9 cellular contexts compared by ENCODE assay signal in genomic region chr1:45929257-45929687, GRCh38.
DNase-seq lines count a peak whose midpoint lies in the region; ATAC-seq, FAIRE-seq and TF ChIP-seq lines count a peak whose summit lies in the region.
"Had no signal": no experiment of that assay in that cellular context is flagged by ENCODE, and none has a peak within 500 bp of the region (broad histone marks: within the 10 kb centered on the region; RNA-seq: fewer than 3 reads in every experiment).

No MANE protein-coding gene starts in this region.

- no peaks in the 10 kb centered on the region for H3K27me3 Mint-ChIP-seq in endothelial cell (ENCODE audit: unreplicated experiment)

- H3K4me3 ChIP-seq in Karpas-422 (ENCODE audit: low read length) = no peak overlapping the region
- H3K4me3 ChIP-seq in adrenal gland = no peak overlapping the region
- H3K4me3 ChIP-seq in keratinocyte (ENCODE audit: control insufficient read depth in 2 of 3, extremely low read depth in 1 of 3, insufficient read depth in 2 of 3, low read depth in 1 of 3, low read length in 3 of 3) = no peak overlapping the region
- no peak overlapping the region for H3K4me3 ChIP-seq in small intestine (ENCODE audit: low read depth in 1 of 2, low read length in 2 of 2)

- H3K9me3 ChIP-seq in Karpas-422 (ENCODE audit: low read length) (no peaks in the 10 kb centered on the region), adrenal gland (replicated peaks in 1 of 3) (no peaks in the 10 kb centered on the region), keratinocyte (ENCODE audit: control insufficient read depth, low read depth, low read length) (no peaks in the 10 kb centered on the region), small intestine (ENCODE audit: control insufficient read depth, low read depth) (no peaks in the 10 kb centered on the region)

- H3K4me3 Mint-ChIP-seq in endothelial cell (ENCODE audit: unreplicated experiment) = no peak overlapping the region

- peaks cover 29% of the 10 kb centered on the region for H3K4me1 Mint-ChIP-seq in endothelial cell (ENCODE audit: unreplicated experiment)

- H3K36me3 Mint-ChIP-seq in endothelial cell (ENCODE audit: low read depth, unreplicated experiment) = no peaks in the 10 kb centered on the region

- H3K27ac ChIP-seq in Karpas-422 (ENCODE audit: low read length) = peak overlapping the region; percentile 56
- H3K27ac ChIP-seq in adrenal gland = peak overlapping the region in 1 of 5 donors; percentile 31
- H3K27ac ChIP-seq in keratinocyte (ENCODE audit: control insufficient read depth, insufficient read depth, low read length) = no peak overlapping the region
- H3K27ac ChIP-seq in small intestine (ENCODE audit: low read depth in 1 of 2, low read length in 1 of 2) = peak overlapping the region in 1 of 2 donors; percentile 66
- H3K27ac ChIP-seq: parathyroid adenoma had no signal

- DNase-seq in COR-L47 (lab: John Stamatoyannopoulos, UW) (peak; percentile 61), Karpas-422 (no peak), adrenal gland (peak in 4 of 7 donors; percentile 20 to 34 (median 32)), keratinocyte (ENCODE audit: low read depth, low spot score) (no peak), endothelial cell (ENCODE audit: low spot score) (no peak), small intestine (no peak)
- DNase-seq in activated effector memory CD4-positive, alpha-beta T cell treated with anti-CD3 and anti-CD28 coated beads, Interleukin-2, amount 50 U/mL, for 16 hours = no peak

- H3K79me2 ChIP-seq in Karpas-422 (ENCODE audit: low read length) (peaks cover 95% of the 10 kb centered on the region), keratinocyte (ENCODE audit: control insufficient read depth, insufficient read depth, low read length) (no peaks in the 10 kb centered on the region)
- H3K79me2 ChIP-seq: parathyroid adenoma had no signal

- 8 to 47% (median 15%) methylated on average over 2 of the region's 2 CpGs for WGBS in adrenal gland, 4 donors
- 28 to 32% (median 30%) methylated on average over 2 of the region's 2 CpGs for WGBS in small intestine, 3 donors

- TF ChIP-seq CTCF in adrenal gland (IDR thresholded peaks at IDR 0.05) (no peak), keratinocyte (optimal IDR thresholded peaks at IDR 0.05 in 1 of 3, IDR thresholded peaks at IDR 0.05 in 1 of 3, conservative IDR thresholded peaks at IDR 0.05 in 1 of 3; ENCODE audit: extremely low read depth in 1 of 3, insufficient read depth in 2 of 3, low read length in 3 of 3) (no peak), endothelial cell (IDR thresholded peaks at IDR 0.05; ENCODE audit: unreplicated experiment) (no peak)

- H3K4me1 ChIP-seq in Karpas-422 (ENCODE audit: low read length) (peaks cover 44% of the 10 kb centered on the region), adrenal gland (replicated peaks in 1 of 2) (peaks cover 0 to 9% of the 10 kb centered on the region in 2 donors), keratinocyte (ENCODE audit: control insufficient read depth, extremely low read depth, insufficient read depth, low read length) (peaks cover 6% of the 10 kb centered on the region), small intestine (ENCODE audit: control insufficient read depth in 2 of 2, insufficient read depth in 1 of 2, low read depth in 1 of 2, low read length in 1 of 2) (peaks cover 6 to 8% of the 10 kb centered on the region in 2 donors)
- H3K4me1 ChIP-seq: parathyroid adenoma had no signal

- H4K20me1 ChIP-seq in Karpas-422 (ENCODE audit: insufficient read depth, low read depth, low read length) = no peaks in the 10 kb centered on the region
- no peaks in the 10 kb centered on the region for H4K20me1 ChIP-seq in keratinocyte (ENCODE audit: control insufficient read depth, extremely low read depth, insufficient read depth, low read length)

- no peak for TF ChIP-seq POLR2A in adrenal gland (IDR thresholded peaks at IDR 0.05)

- H3K27ac Mint-ChIP-seq in endothelial cell (ENCODE audit: unreplicated experiment) = no peak overlapping the region

- ATAC-seq in HG03565 (IDR thresholded peaks at IDR 0.05; ENCODE audit: unreplicated experiment) = no peak

- 0 out of 2 replicates have a peak, but pooled peaks cover 2% of the 10 kb centered on the region for H3K36me3 ChIP-seq in Karpas-422 (ENCODE audit: insufficient read depth, low read length)
- H3K36me3 ChIP-seq in adrenal gland (replicated peaks in 1 of 2) = no peaks in the 10 kb centered on the region
- H3K36me3 ChIP-seq in keratinocyte (ENCODE audit: control insufficient read depth in 2 of 2, extremely low read depth in 1 of 2, insufficient read depth in 2 of 2, low read length in 2 of 2) = no peaks in the 10 kb centered on the region
- no peaks in the 10 kb centered on the region for H3K36me3 ChIP-seq in small intestine (ENCODE audit: control insufficient read depth in 2 of 2, insufficient read depth in 2 of 2, low read length in 2 of 2)

- H3K9ac ChIP-seq in Karpas-422 (ENCODE audit: low read length) (no peak overlapping the region), keratinocyte (ENCODE audit: control insufficient read depth, extremely low read depth, insufficient read depth, low read length) (no peak overlapping the region)
- H3K9ac ChIP-seq: parathyroid adenoma had no signal

- dilution Hi-C loops in keratinocyte (cut with MboI; ENCODE audit: extremely low pct_ligation_motif_present, low sequenced_read_pairs) = no loop called here

- H2AFZ ChIP-seq in Karpas-422 (ENCODE audit: low read length) (no peak overlapping the region), keratinocyte (ENCODE audit: control insufficient read depth, low read length) (no peak overlapping the region)
- H2AFZ ChIP-seq: parathyroid adenoma had no signal

- H3K9me2 ChIP-seq in Karpas-422 (replicated peaks; ENCODE audit: insufficient read depth, low read length) = no peaks in the 10 kb centered on the region

- H3K4me2 ChIP-seq in Karpas-422 (ENCODE audit: low read depth, low read length, poor library complexity, severe bottlenecking) (no peak overlapping the region), keratinocyte (ENCODE audit: control insufficient read depth, extremely low read depth, insufficient read depth, low read depth, low read length) (peak overlapping the region; percentile 41)

- intact Hi-C loops in adrenal gland (cut with DNase I) = no loop called here

- no peaks in the 10 kb centered on the region for H3K9me1 ChIP-seq in keratinocyte (ENCODE audit: control insufficient read depth, extremely low read depth, insufficient read depth, low read length)

- FAIRE-seq in keratinocyte (lab: Jason Lieb, UNC) (no peak), small intestine (lab: Jason Lieb, UNC) (no peak)

- H3K9me3 Mint-ChIP-seq in endothelial cell (ENCODE audit: unreplicated experiment) = no peaks in the 10 kb centered on the region

- H3K27me3 ChIP-seq in Karpas-422 (ENCODE audit: low read length) = no peaks in the 10 kb centered on the region
- no peaks in the 10 kb centered on the region for H3K27me3 ChIP-seq in adrenal gland
- no peaks in the 10 kb centered on the region for H3K27me3 ChIP-seq in keratinocyte (ENCODE audit: control insufficient read depth, extremely low read depth, insufficient read depth, low read length)
- no peaks in the 10 kb centered on the region for H3K27me3 ChIP-seq in small intestine (ENCODE audit: control insufficient read depth in 2 of 2, insufficient read depth in 2 of 2, low read length in 2 of 2)

Comparison
In these comparisons a context has a peak if more than half of its experiments do, and no peak if none do; other contexts are left out.
1. DNase-seq: peak in COR-L47 (single experiment) and adrenal gland (4 of 7); none in Karpas-422 (single experiment), keratinocyte (single experiment), activated effector memory CD4-positive, alpha-beta T cell treated with anti-CD3 and anti-CD28 coated beads, Interleukin-2, amount 50 U/mL, for 16 hours (single experiment), endothelial cell (single experiment) and small intestine (single experiment).